ENCODE assay signal across 11 cellular contexts in the genomic region with DNA sequence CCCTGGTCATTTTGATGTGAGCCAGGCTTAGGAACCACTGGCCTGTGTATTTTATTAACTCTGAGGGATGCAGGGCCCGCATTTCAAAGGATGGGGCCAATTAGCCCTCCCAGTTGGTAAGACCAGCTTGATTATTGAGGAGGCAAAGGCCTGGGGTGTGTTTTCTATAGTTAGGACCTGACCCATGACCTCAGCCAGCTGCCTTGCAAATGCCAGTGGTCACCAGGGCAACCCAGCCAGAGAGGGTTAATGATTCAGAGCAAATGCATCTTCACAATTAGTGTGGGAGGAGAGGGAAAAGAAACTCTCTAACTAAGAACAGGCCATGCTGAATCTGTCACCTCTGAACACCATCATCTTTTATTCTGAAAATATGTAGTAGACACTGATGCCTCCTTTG.
A peak's percentile ranks its signal among the peaks of the same experiment; 100 is the strongest.
DNase-seq lines count a peak whose midpoint lies in the region; ATAC-seq and TF ChIP-seq lines count a peak whose summit lies in the region.
"Had no signal": no experiment of that assay in that cellular context is flagged by ENCODE, and none has a peak within 500 bp of the region (broad histone marks: within the 10 kb centered on the region; RNA-seq: fewer than 3 reads in every experiment).

No MANE protein-coding gene starts in this region.

- H3K36me3 ChIP-seq in ACC112 (ENCODE audit: insufficient read depth, low read length) (no peaks in the 10 kb centered on the region), ovary (no peaks in the 10 kb centered on the region), transverse colon (no peaks in the 10 kb centered on the region)
- H3K36me3 ChIP-seq: gastrocnemius medialis, neutrophil had no signal

- H3K4me3 ChIP-seq in ACC112 (ENCODE audit: low read depth, low read length) (no peak overlapping the region), foreskin fibroblast (ENCODE audit: low read depth in 1 of 2, low read length in 2 of 2) (no peak overlapping the region), ovary (no peak overlapping the region), transverse colon (no peak overlapping the region)
- H3K4me3 ChIP-seq: gastrocnemius medialis had no signal

- in situ Hi-C loops in transverse colon (cut with MboI; ENCODE audit: low pct_ligation_motif_present in 1 of 4, low pct_unique_long_range_greater_than_20kb in 1 of 4, low sequenced_read_pairs in 3 of 4): loop anchor here in 2 of 4 donors (25.0 kb wide), 2 partner anchors 566 to 591 kb away; no protein-coding TSS in a partner anchor

- WGBS in ovary, 3 donors: 73 to 82% (median 77%) methylated on average over 1 of the region's 1 CpG
- 57 to 100% methylated on average over 1 of the region's 1 CpG for WGBS in transverse colon (ENCODE audit: low coverage in 1 of 2), 2 donors

- peaks cover 66% of the 10 kb centered on the region for H3K4me1 ChIP-seq in ACC112 (ENCODE audit: control insufficient read depth, insufficient read depth, low read length, unreplicated experiment)
- H3K4me1 ChIP-seq in ovary (ENCODE audit: insufficient read depth): peaks cover 6% of the 10 kb centered on the region
- peaks cover 6 to 23% (median 17%) of the 10 kb centered on the region in 4 donors for H3K4me1 ChIP-seq in transverse colon

- no peak overlapping the region for H2AFZ ChIP-seq in ACC112 (ENCODE audit: low read length, unreplicated experiment)

- H3K27ac Mint-ChIP-seq in activated CD4-positive, alpha-beta T cell treated with anti-CD3 and anti-CD28 coated beads, Interleukin-2, amount 10 ng/mL, durations not matched to agents 24 days and 14 days: no peak overlapping the region
- H3K27ac Mint-ChIP-seq: B cell had no signal

- H3K4me1 Mint-ChIP-seq in activated CD4-positive, alpha-beta T cell treated with anti-CD3 and anti-CD28 coated beads, Interleukin-2, amount 10 ng/mL, durations not matched to agents 24 days and 14 days: no peaks in the 10 kb centered on the region

- peak overlapping the region; percentile 56 for H3K27ac ChIP-seq in ACC112 (ENCODE audit: low read depth, low read length)
- no peak overlapping the region for H3K27ac ChIP-seq in ovary
- no peak overlapping the region for H3K27ac ChIP-seq in transverse colon
- H3K27ac ChIP-seq: gastrocnemius medialis, neutrophil had no signal

- intact Hi-C loops in activated CD4-positive, alpha-beta T cell treated with anti-CD3 and anti-CD28 coated beads, Interleukin-2, amount 10 ng/mL, durations not matched to agents 24 days and 14 days (cut with micrococcal nuclease): no loop called here
- intact Hi-C loops in ovary (cut with DNase I) (no loop called here), transverse colon (cut with DNase I; ENCODE audit: low total_unique reads) (no loop called here)

- H3K27me3 ChIP-seq in ACC112 (ENCODE audit: insufficient read depth, low read length) (no peaks in the 10 kb centered on the region), ovary (no peaks in the 10 kb centered on the region), transverse colon (no peaks in the 10 kb centered on the region)
- H3K27me3 ChIP-seq: gastrocnemius medialis, neutrophil had no signal

- no peaks in the 10 kb centered on the region for H3K79me2 ChIP-seq in ACC112 (ENCODE audit: control insufficient read depth, insufficient read depth, low read length, unreplicated experiment)

- peak; percentile 60 for ATAC-seq in GM19467 (IDR thresholded peaks at IDR 0.05; ENCODE audit: unreplicated experiment)
- ATAC-seq: gastrocnemius medialis had no signal

- DNase-seq in M059J (ENCODE audit: low read depth): peak; percentile 95
- peak; percentile 83 to 94 for DNase-seq in foreskin fibroblast
- no peak for DNase-seq in Kasumi-1 (lab: John Stamatoyannopoulos, UW)
- no peak for DNase-seq in activated CD4-positive, alpha-beta T cell treated with anti-CD3 and anti-CD28 coated beads, Interleukin-2, amount 10 ng/mL, durations not matched to agents 24 days and 14 days
- DNase-seq in ovary: no peak
- DNase-seq in transverse colon: no peak
- DNase-seq: gastrocnemius medialis had no signal

- TF ChIP-seq POLR2A in ovary (IDR thresholded peaks at IDR 0.05): no peak
- no peak for TF ChIP-seq POLR2A in transverse colon (IDR thresholded peaks at IDR 0.05)

- no peak for TF ChIP-seq CTCF in foreskin fibroblast (IDR thresholded peaks at IDR 0.05; ENCODE audit: low read depth, low read length)
- TF ChIP-seq CTCF in ovary (IDR thresholded peaks at IDR 0.05): no peak
- TF ChIP-seq CTCF in transverse colon (IDR thresholded peaks at IDR 0.05): no peak

- no peak for TF ChIP-seq EP300 in ovary (IDR thresholded peaks at IDR 0.05)
- no peak for TF ChIP-seq EP300 in transverse colon (IDR thresholded peaks at IDR 0.05; ENCODE audit: low read depth)

- H3K27me3 Mint-ChIP-seq in activated CD4-positive, alpha-beta T cell treated with anti-CD3 and anti-CD28 coated beads, Interleukin-2, amount 10 ng/mL, durations not matched to agents 24 days and 14 days: no peaks in the 10 kb centered on the region

- H3K9me3 Mint-ChIP-seq in activated CD4-positive, alpha-beta T cell treated with anti-CD3 and anti-CD28 coated beads, Interleukin-2, amount 10 ng/mL, durations not matched to agents 24 days and 14 days: no peaks in the 10 kb centered on the region

- no peaks in the 10 kb centered on the region for H3K36me3 Mint-ChIP-seq in activated CD4-positive, alpha-beta T cell treated with anti-CD3 and anti-CD28 coated beads, Interleukin-2, amount 10 ng/mL, durations not matched to agents 24 days and 14 days (ENCODE audit: low read depth)

- H3K9me3 ChIP-seq in ovary: no peaks in the 10 kb centered on the region
- H3K9me3 ChIP-seq in transverse colon: no peaks in the 10 kb centered on the region
- H3K9me3 ChIP-seq: gastrocnemius medialis, neutrophil had no signal

- no peak overlapping the region for H3K4me3 Mint-ChIP-seq in activated CD4-positive, alpha-beta T cell treated with anti-CD3 and anti-CD28 coated beads, Interleukin-2, amount 10 ng/mL, durations not matched to agents 24 days and 14 days
- H3K4me3 Mint-ChIP-seq: B cell had no signal

Comparison
In these comparisons a context has a peak if more than half of its experiments do, and no peak if none do; other contexts are left out.
1. DNase-seq: peak in M059J (single experiment) and foreskin fibroblast (2 of 2); none in Kasumi-1 (0 of 2), activated CD4-positive, alpha-beta T cell treated with anti-CD3 and anti-CD28 coated beads, Interleukin-2, amount 10 ng/mL, durations not matched to agents 24 days and 14 days (single experiment), ovary (0 of 5) and transverse colon (single experiment).